In the genomic region with DNA sequence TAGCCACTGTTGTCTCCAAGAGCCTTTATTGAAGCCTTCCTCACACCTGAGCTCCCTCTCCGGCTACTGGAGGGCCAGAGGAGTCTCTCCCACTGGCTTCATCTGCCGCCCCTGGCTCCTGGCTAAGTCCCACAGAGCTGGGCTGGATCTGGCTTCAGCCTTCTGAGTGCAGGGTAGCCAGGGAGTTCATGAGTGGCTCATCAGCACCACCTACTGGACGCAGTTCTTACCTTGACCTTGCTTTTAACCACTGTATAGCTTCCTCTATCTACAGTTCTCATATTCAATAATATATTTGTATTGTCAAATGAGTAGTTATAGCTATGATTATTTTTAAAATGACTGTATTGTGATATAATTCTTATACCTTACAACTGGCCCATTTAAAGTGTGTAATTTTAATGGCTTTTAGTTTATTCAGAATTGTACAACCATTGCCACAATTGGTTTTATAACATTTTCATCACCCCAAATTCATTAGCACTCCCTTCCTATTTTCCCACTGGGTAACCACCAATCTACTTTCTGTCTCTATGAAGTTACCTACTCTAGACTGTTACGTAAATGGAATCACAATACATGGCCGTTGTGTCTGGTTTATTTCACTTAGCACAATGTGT, we compare ENCODE assay signal across 8 cellular contexts. TPM values are rescaled to one million over a fixed set of nuclear protein-coding genes. Genes with fewer than 3 reads are reported as not detected.
DNase-seq lines count a peak whose midpoint lies in the region; ATAC-seq and TF ChIP-seq lines count a peak whose summit lies in the region.

No MANE protein-coding gene starts in this region.

- TF ChIP-seq CTCF in foreskin keratinocyte (conservative IDR thresholded peaks at IDR 0.05) (peak; percentile 84), omental fat pad (IDR thresholded peaks at IDR 0.05) (no peak), tibial artery (IDR thresholded peaks at IDR 0.05) (peak; percentile 69 to 73)

- H3K27ac ChIP-seq in foreskin keratinocyte = no peak overlapping the region
- H3K27ac ChIP-seq in tibial artery = no peak overlapping the region

- intact Hi-C loops in tibial artery (cut with DNase I; ENCODE audit: low total_unique reads) = loop anchor here (5.0 kb wide), 1 partner anchor 195 kb away; no protein-coding TSS in a partner anchor

- H3K4me3 ChIP-seq in HAP-1 = no peak overlapping the region
- H3K4me3 ChIP-seq in MG63 = no peak overlapping the region
- H3K4me3 ChIP-seq in tibial artery = no peak overlapping the region

- H3K27me3 ChIP-seq in HAP-1 (ENCODE audit: low read depth) (no peaks in the 10 kb centered on the region), MG63 (no peaks in the 10 kb centered on the region; the same call in 1 of the 2 replicates), foreskin keratinocyte (no peaks in the 10 kb centered on the region), tibial artery (peaks cover 0 to 14% of the 10 kb centered on the region in 2 donors)

- 0 out of 2 replicates have a peak, but pooled peaks cover 5% of the 10 kb centered on the region for H3K9me3 ChIP-seq in HAP-1
- peaks cover 8% of the 10 kb centered on the region; the same call in 1 of the 2 replicates for H3K9me3 ChIP-seq in MG63
- H3K9me3 ChIP-seq in tibial artery = peaks cover 0 to 17% (median 9%) of the 10 kb centered on the region in 3 donors

- H3K36me3 ChIP-seq in HAP-1 (replicated peaks) = no peaks in the 10 kb centered on the region
- no peaks in the 10 kb centered on the region for H3K36me3 ChIP-seq in MG63
- H3K36me3 ChIP-seq in tibial artery = no peaks in the 10 kb centered on the region

- no peaks in the 10 kb centered on the region for H3K4me1 ChIP-seq in HAP-1
- no peaks in the 10 kb centered on the region for H3K4me1 ChIP-seq in foreskin keratinocyte
- H3K4me1 ChIP-seq in tibial artery = no peaks in the 10 kb centered on the region

- ATAC-seq in foreskin keratinocyte (peak; percentile 96), omental fat pad (ENCODE audit: low FRiP score) (peak; percentile 91)

- DNase-seq in GF-D8 (lab: John Stamatoyannopoulos, UW) (peak; percentile 62), HAP-1 (ENCODE audit: low spot score in 2 of 2) (peak; percentile 72 to 85), MG63 (peak; percentile 59), SHP77 treated with DMSO at 0.1 percent for 48 hours (lab: John Stamatoyannopoulos, UW) (peak; percentile 68), foreskin keratinocyte (peak; percentile 10 to 56), omental fat pad (ENCODE audit: low spot score) (peak; percentile 94), tibial artery (peak; percentile 84 to 85)
- peak; percentile 55 for DNase-seq in activated T-helper 9 cell treated with anti-CD3 and anti-CD28 coated beads, Interleukin-2, amount 50 U/mL, for 16 hours (ENCODE audit: low read depth)

- in situ Hi-C loops in HAP-1 (cut with MboI; ENCODE audit: low sequenced_read_pairs) = loop anchor here (5.0 kb wide), 1 partner anchor 355 kb away; no protein-coding TSS in a partner anchor

RNA-seq across cellular contexts. Expression of a gene that starts 17.7 kb away (rescaled TPM):
- total RNA-seq in MG63 (2014; rRNA removed; shearing (Covaris generic); ENCODE audit: low replicate concordance) = not detected in 2 replicates
- not detected in 2 replicates for total RNA-seq in foreskin keratinocyte
- not detected in 2 replicates for polyA plus RNA-seq in foreskin keratinocyte
- total RNA-seq in omental fat pad = not detected

RNA-seq across cellular contexts. Expression of a gene that starts 45.6 kb away (rescaled TPM):
- 3.7 and 4.4 TPM in 2 replicates for total RNA-seq in MG63 (2014; rRNA removed; shearing (Covaris generic); ENCODE audit: low replicate concordance)
- total RNA-seq in foreskin keratinocyte (6.8 and 6.9 TPM in 2 replicates), omental fat pad (10 to 100 TPM; 13.4 to 26.7 (median 19.7) TPM)
- polyA plus RNA-seq in foreskin keratinocyte = 1.5 and 1.6 TPM in 2 replicates

RNA-seq across cellular contexts. Expression of a gene that starts 55.9 kb away (rescaled TPM):
- total RNA-seq in MG63 (2014; rRNA removed; shearing (Covaris generic); ENCODE audit: low replicate concordance) = 26.7 and 38.8 TPM in 2 replicates
- total RNA-seq in foreskin keratinocyte (108 and 143 TPM in 2 replicates), omental fat pad (100 to 1,000 TPM in 1 of 4 donors, 10 to 100 TPM in 3; 78.8 to 132 (median 89.3) TPM)
- 120 and 141 TPM in 2 replicates for polyA plus RNA-seq in foreskin keratinocyte

Comparison
In these comparisons a context has a peak if more than half of its experiments do, and no peak if none do; other contexts are left out.
1. DNase-seq: peak in every context shown above with its lines; median percentile 94 in omental fat pad; 84 in tibial artery; 78 in HAP-1; 68 in SHP77 treated with DMSO at 0.1 percent for 48 hours; 62 in GF-D8; 59 in MG63; 55 in activated T-helper 9 cell treated with anti-CD3 and anti-CD28 coated beads, Interleukin-2, amount 50 U/mL, for 16 hours; 33 in foreskin keratinocyte.
2. CTCF ChIP-seq: peak in foreskin keratinocyte (single experiment) and tibial artery (2 of 2); none in omental fat pad (0 of 3).